In genomic region chr5:79237735-79238560, GRCh38 we compare ENCODE assay signal across 8 cellular contexts. TPM values are rescaled to one million over a fixed set of nuclear protein-coding genes. Genes with fewer than 3 reads are reported as not detected.
DNase-seq lines count a peak whose midpoint lies in the region; FAIRE-seq and TF ChIP-seq lines count a peak whose summit lies in the region.

No MANE protein-coding gene starts in this region.

- intact Hi-C loops in cardiac septum (cut with DNase I), result loop anchor here (5.0 kb wide), 2 partner anchors 224 to 274 kb away; partner anchors contain the start of gene HOMER1
- intact Hi-C loops in posterior cingulate gyrus (cut with DNase I), result loop anchor here (2.0 kb wide), 1 partner anchor 277 kb away; the partner anchor contains the start of gene HOMER1

- H3K9me3 ChIP-seq in cardiac muscle cell (ENCODE audit: low read depth) (no peaks in the 10 kb centered on the region), WERI-Rb-1 (ENCODE audit: severe bottlenecking) (no peaks in the 10 kb centered on the region), hepatocyte (ENCODE audit: low read depth) (no peaks in the 10 kb centered on the region), smooth muscle cell (replicated peaks; ENCODE audit: low read depth) (no peaks in the 10 kb centered on the region)

- H3K27ac ChIP-seq in cardiac muscle cell (no peak overlapping the region), WERI-Rb-1 (peak overlapping the region; percentile 86), hepatocyte (peak overlapping the region; percentile 87), smooth muscle cell (ENCODE audit: low read depth) (no peak overlapping the region)

- peak overlapping the region; percentile 44 for H3K9ac ChIP-seq in smooth muscle cell (ENCODE audit: low read depth)

- DNase-seq in cardiac muscle cell (ENCODE audit: low read depth in 1 of 2, low spot score in 1 of 2), result peak in 1 of 2 donors; percentile 9
- DNase-seq in cardiac septum (ENCODE audit: low spot score), result no peak
- DNase-seq in WERI-Rb-1, result no peak
- DNase-seq in hepatocyte (ENCODE audit: low spot score), result no peak
- no peak for DNase-seq in smooth muscle cell (lab: John Stamatoyannopoulos, UW; ENCODE audit: unreplicated experiment)
- no peak for DNase-seq in hippocampal formation (lab: John Stamatoyannopoulos, UW)
- no peak for DNase-seq in D721Med (ENCODE audit: insufficient read length, low spot score)
- no peak for DNase-seq in posterior cingulate gyrus

- H3K4me2 ChIP-seq in hepatocyte (peak overlapping the region; percentile 97), smooth muscle cell (peak overlapping the region; percentile 97)

- peak overlapping the region; percentile 94 for H2AFZ ChIP-seq in hepatocyte
- H2AFZ ChIP-seq in smooth muscle cell (ENCODE audit: low read depth), result peak overlapping the region; percentile 96

- H3K79me2 ChIP-seq in hepatocyte (peaks cover 60% of the 10 kb centered on the region), smooth muscle cell (ENCODE audit: low read depth) (peaks cover 4% of the 10 kb centered on the region)

- H3K4me3 ChIP-seq in cardiac muscle cell (peak overlapping the region; percentile 82), WERI-Rb-1 (ENCODE audit: low read depth, low read length) (peak overlapping the region; percentile 78), hepatocyte (peak overlapping the region; percentile 95), smooth muscle cell (peak overlapping the region; percentile 83)

- H3K27me3 ChIP-seq in cardiac muscle cell (no peaks in the 10 kb centered on the region), WERI-Rb-1 (ENCODE audit: insufficient read depth, low read depth, severe bottlenecking) (no peaks in the 10 kb centered on the region), hepatocyte (no peaks in the 10 kb centered on the region), smooth muscle cell (ENCODE audit: low read depth) (peaks cover 30% of the 10 kb centered on the region)

- peaks cover 45% of the 10 kb centered on the region for H4K20me1 ChIP-seq in hepatocyte (ENCODE audit: insufficient read depth, poor library complexity, severe bottlenecking)
- peaks cover 38% of the 10 kb centered on the region for H4K20me1 ChIP-seq in smooth muscle cell (ENCODE audit: low read depth)

- H3F3A ChIP-seq in smooth muscle cell (ENCODE audit: low read depth), result no peaks in the 10 kb centered on the region

- 7% methylated on average over 14 of the region's 14 CpGs for WGBS in hepatocyte (ENCODE audit: low lambda C conversion rate, missing lambda C conversion rate)
- 11% methylated on average over 14 of the region's 14 CpGs for WGBS in smooth muscle cell (ENCODE audit: low lambda C conversion rate)

- no peak for FAIRE-seq in D721Med (lab: Jason Lieb, UNC)

- H3K9me2 ChIP-seq in hepatocyte (replicated peaks; ENCODE audit: insufficient read depth), result no peaks in the 10 kb centered on the region

- H3K36me3 ChIP-seq in cardiac muscle cell (no peaks in the 10 kb centered on the region), WERI-Rb-1 (peaks cover 4% of the 10 kb centered on the region), hepatocyte (replicated peaks; ENCODE audit: insufficient read depth, low read depth) (no peaks in the 10 kb centered on the region), smooth muscle cell (ENCODE audit: low read depth) (no peaks in the 10 kb centered on the region)

- TF ChIP-seq CTCF in cardiac muscle cell (IDR thresholded peaks at IDR 0.05; ENCODE audit: low read depth, low read length), result no peak
- no peak for TF ChIP-seq CTCF in WERI-Rb-1 (IDR thresholded peaks at IDR 0.05; ENCODE audit: low read depth, low read length)
- no peak for TF ChIP-seq CTCF in hepatocyte (IDR thresholded peaks at IDR 0.05; ENCODE audit: poor library complexity)
- TF ChIP-seq CTCF in smooth muscle cell (IDR thresholded peaks at IDR 0.05; ENCODE audit: borderline replicate concordance, insufficient read depth, poor library complexity, severe bottlenecking), result no peak
- no peak for TF ChIP-seq CTCF in D721Med (IDR thresholded peaks at IDR 0.05; ENCODE audit: insufficient read depth, missing control alignments)

- H3K4me1 ChIP-seq in cardiac muscle cell (ENCODE audit: low read depth) (peaks cover 15% of the 10 kb centered on the region), hepatocyte (ENCODE audit: insufficient read depth) (peaks cover 6% of the 10 kb centered on the region), smooth muscle cell (ENCODE audit: low read depth) (peaks cover 18% of the 10 kb centered on the region)

RNA-seq across cellular contexts. Expression of gene JMY, which starts 2.0 kb away (rescaled TPM):
- total RNA-seq in cardiac muscle cell, result 12.6 and 23.0 TPM in 2 replicates
- polyA plus RNA-seq in cardiac muscle cell, result 6.3 and 10.3 TPM in 2 replicates
- total RNA-seq in cardiac septum, result 10.3 TPM
- 9.3 and 11.7 TPM in 2 replicates for total RNA-seq in hepatocyte
- 2.0 and 3.3 TPM in 2 replicates for polyA plus RNA-seq in hepatocyte
- total RNA-seq in smooth muscle cell, result 5.0 and 5.9 TPM in 2 replicates
- 0.55 and 1.7 TPM in 2 replicates for polyA plus RNA-seq in smooth muscle cell

Comparison
In these comparisons a context has a peak if more than half of its experiments do, and no peak if none do; other contexts are left out.
1. H3K27ac ChIP-seq: peak in WERI-Rb-1 (single experiment) and hepatocyte (single experiment); none in cardiac muscle cell (single experiment) and smooth muscle cell (single experiment).
2. Peak in every context shown above with its lines, with median percentiles within 50 percentile points of each other: H3K4me3 ChIP-seq.